Comparison of ENCODE assay signal across 26 cellular contexts in the genomic region with DNA sequence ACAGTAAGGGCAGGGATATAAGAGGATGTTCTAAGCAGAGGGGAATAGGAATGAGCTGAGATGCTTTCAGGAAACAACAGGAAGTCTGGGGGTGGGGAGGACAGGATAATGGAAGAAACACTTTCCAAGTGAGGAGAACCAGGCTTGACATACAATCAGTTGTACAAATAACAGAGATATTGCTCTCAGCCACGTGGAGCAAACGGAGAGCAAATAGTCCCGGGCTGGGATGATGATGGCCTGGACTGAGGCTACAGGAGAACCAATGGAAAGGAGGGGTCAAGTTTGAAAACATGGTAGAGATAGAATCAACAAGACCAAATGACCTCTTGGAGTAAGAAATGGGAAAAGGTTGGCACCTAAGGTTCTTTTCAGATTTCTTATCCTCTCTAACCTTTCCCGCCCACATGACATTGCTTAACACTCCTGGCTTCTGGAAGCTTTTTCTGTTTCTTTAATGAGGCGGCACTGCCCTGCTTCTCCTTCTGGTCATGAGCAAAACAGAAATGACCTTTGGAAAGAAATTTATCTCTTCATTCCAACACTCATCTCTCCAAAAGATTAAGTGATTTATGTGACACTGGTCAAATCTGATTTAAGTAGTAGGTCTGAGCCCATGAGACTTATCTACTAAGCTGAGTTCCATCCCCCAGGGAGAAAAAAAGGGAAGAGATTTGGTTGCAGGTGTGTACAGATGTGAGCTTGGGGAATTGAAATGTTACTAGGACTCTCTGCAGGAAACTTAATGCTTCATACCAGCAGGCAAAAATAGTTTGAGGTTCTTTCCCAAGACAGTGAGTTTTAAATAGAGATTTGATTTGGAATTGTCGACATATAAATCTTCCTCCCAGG.
"Had no signal": no experiment of that assay in that cellular context is flagged by ENCODE, and none has a peak within 500 bp of the region (broad histone marks: within the 10 kb centered on the region; RNA-seq: fewer than 3 reads in every experiment).

No MANE protein-coding gene starts in this region.

- H3K4me3 ChIP-seq: ascending aorta, sigmoid colon, smooth muscle cell, upper lobe of left lung had no signal

- DNase-seq: activated CD4-positive, alpha-beta memory T cell treated with anti-CD3 and anti-CD28 coated beads for 36 hours; activated CD4-positive, alpha-beta T cell treated with anti-CD3 and anti-CD28 coated beads for 4 hours; activated CD4-positive, CD25-positive, alpha-beta regulatory T cell; activated gamma-delta T cell; brain microvascular endothelial cell; central memory CD4-positive, alpha-beta T cell; dermis blood vessel endothelial cell; effector memory CD4-positive, alpha-beta T cell; foreskin melanocyte; glutamatergic neuron; hippocampal formation; left ventricle myocardium superior; occipital lobe; posterior cingulate gyrus; sigmoid colon; stimulated activated CD4-positive, alpha-beta T cell treated with anti-CD3 and anti-CD28 coated beads, Interleukin-15, amount 100 ng/mL, for 24 hours; stimulated activated CD8-positive, alpha-beta memory T cell treated with anti-CD3 and anti-CD28 coated beads, Interleukin-4, amount 100 ng/mL, for 48 hours; stimulated activated naive CD4-positive, alpha-beta T cell; upper lobe of left lung had no signal

- H3K27ac Mint-ChIP-seq: activated CD4-positive, alpha-beta memory T cell treated with anti-CD3 and anti-CD28 coated beads for 36 hours; activated naive CD4-positive, alpha-beta T cell treated with anti-CD3 and anti-CD28 coated beads, Interleukin-2, amount 50 U/mL, for 72 hours; activated T-helper 1 cell treated with anti-CD3 and anti-CD28 coated beads, Interleukin-12 subunit alpha, Interleukin-12 subunit beta, Interleukin-2, Interleukin-4 antibody, amounts not matched to agents 30 ng/mL and 10 ng/mL and 1 ng/mL, durations not matched to agents 14 hours and 24 hours and 36 hours; memory B cell; T-helper 1 cell treated with Interleukin-12 subunit alpha and Interleukin-12 subunit beta and Interleukin-4 antibody, amounts not matched to agents 30 μg/mL and 1 μg/mL, for 36 hours had no signal

- H3K36me3 ChIP-seq: ascending aorta, brain microvascular endothelial cell, sigmoid colon, upper lobe of left lung had no signal

- H3K27ac ChIP-seq: ascending aorta, brain microvascular endothelial cell, sigmoid colon, upper lobe of left lung had no signal

- H3K4me2 ChIP-seq: smooth muscle cell had no signal

- H3K9me3 ChIP-seq: ascending aorta, sigmoid colon had no signal

- ATAC-seq: activated naive CD4-positive, alpha-beta T cell treated with anti-CD3 and anti-CD28 coated beads, Interleukin-2, amount 50 U/mL, for 72 hours; esophagus mucosa; left ventricle myocardium superior had no signal

- H3K4me3 Mint-ChIP-seq: activated CD4-positive, alpha-beta memory T cell treated with anti-CD3 and anti-CD28 coated beads for 36 hours; activated T-helper 1 cell treated with anti-CD3 and anti-CD28 coated beads, Interleukin-12 subunit alpha, Interleukin-12 subunit beta, Interleukin-2, Interleukin-4 antibody, amounts not matched to agents 30 ng/mL and 10 ng/mL and 1 ng/mL, durations not matched to agents 14 hours and 24 hours and 36 hours; memory B cell; T-helper 1 cell treated with Interleukin-12 subunit alpha and Interleukin-12 subunit beta and Interleukin-4 antibody, amounts not matched to agents 30 μg/mL and 1 μg/mL, for 36 hours had no signal

- H3K27me3 ChIP-seq: ascending aorta, brain microvascular endothelial cell, sigmoid colon, upper lobe of left lung had no signal

- H3K36me3 Mint-ChIP-seq: activated CD4-positive, alpha-beta memory T cell treated with anti-CD3 and anti-CD28 coated beads for 36 hours had no signal

- H3K4me1 ChIP-seq: ascending aorta, sigmoid colon, upper lobe of left lung had no signal
